Comparison of ENCODE assay signal across 34 cellular contexts in the genomic region with DNA sequence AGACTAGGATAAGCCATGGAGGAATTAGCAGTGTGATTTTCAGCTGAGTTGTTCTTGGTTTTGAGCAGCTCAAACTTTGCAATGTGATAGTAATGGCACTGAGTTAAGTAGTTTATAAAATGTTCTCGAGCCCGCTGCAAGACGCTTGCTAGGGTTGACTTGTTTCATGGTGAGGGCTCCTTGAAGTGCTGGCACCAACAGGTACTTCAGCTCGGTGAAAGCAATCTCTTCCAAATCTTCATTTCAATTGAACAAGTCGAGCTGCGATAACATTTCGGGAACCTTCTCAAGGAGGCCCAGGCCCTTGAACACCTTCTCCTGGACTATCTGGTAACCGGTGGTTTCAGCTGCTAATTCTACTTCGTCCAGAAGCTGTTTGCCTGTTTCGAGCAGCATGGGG.
"Had no signal": no experiment of that assay in that cellular context is flagged by ENCODE, and none has a peak within 500 bp of the region (broad histone marks: within the 10 kb centered on the region; RNA-seq: fewer than 3 reads in every experiment).

No MANE protein-coding gene starts in this region.

- ATAC-seq: activated CD8-positive, alpha-beta T cell treated with anti-CD3 and anti-CD28 coated beads for 36 hours; activated naive CD4-positive, alpha-beta T cell treated with anti-CD3 and anti-CD28 coated beads, Interleukin-2, amount 50 U/mL, for 72 hours; activated T-cell treated with anti-CD3 and anti-CD28 coated beads, Interleukin-2, amount 50 U/mL, for 4 hours; activated T-cell treated with anti-CD3 and anti-CD28 coated beads, Interleukin-2, amount 50 U/mL, for 72 hours; activated T-helper 17 cell treated with anti-CD3 and anti-CD28 coated beads, Interleukin-2, amount 50 U/mL, for 72 hours; body of pancreas had no signal

- H3K4me1 ChIP-seq: adrenal gland, body of pancreas, breast epithelium had no signal

- H3K9me3 ChIP-seq: adrenal gland, body of pancreas, breast epithelium had no signal

- H3K4me3 ChIP-seq: adrenal gland, body of pancreas, breast epithelium had no signal

- H3K36me3 ChIP-seq: adrenal gland, brain microvascular endothelial cell, breast epithelium had no signal

- H3K27ac ChIP-seq: adrenal gland, body of pancreas, brain microvascular endothelial cell, breast epithelium, VCaP had no signal

- H3K27me3 ChIP-seq: adrenal gland, body of pancreas, brain microvascular endothelial cell, breast epithelium had no signal

- DNase-seq: activated B cell treated with CpG ODN at 0.5 μM for 24 hours; activated CD4-positive, alpha-beta memory T cell treated with anti-CD3 and anti-CD28 coated beads for 36 hours; activated CD4-positive, alpha-beta T cell treated with anti-CD3 and anti-CD28 coated beads for 4 hours; activated CD4-positive, alpha-beta T cell treated with anti-CD3 and anti-CD28 coated beads, Interleukin-2, amount 10 ng/mL, durations not matched to agents 24 days and 14 days; activated CD4-positive, alpha-beta T cell treated with anti-CD3 and anti-CD28 coated beads, Interleukin-2, amount 50 U/mL, for 1 hour; activated CD4-positive, alpha-beta T cell treated with anti-CD3 and anti-CD28 coated beads, Interleukin-2, amount 50 U/mL, for 4 hours; activated CD4-positive, CD25-positive, alpha-beta regulatory T cell treated with anti-CD3 and anti-CD28 coated beads, Interleukin-2, amount 50 U/mL, for 72 hours; activated CD8-positive, alpha-beta memory T cell treated with anti-CD3 and anti-CD28 coated beads, Interleukin-2, amount 50 U/mL, for 4 hours; activated CD8-positive, alpha-beta T cell treated with anti-CD3 and anti-CD28 coated beads for 36 hours; activated effector memory CD4-positive, alpha-beta T cell treated with anti-CD3 and anti-CD28 coated beads, Interleukin-2, amount 50 U/mL, for 16 hours; activated gamma-delta T cell treated with Interleukin-2 at 50 U/mL for 16 hours; activated naive CD4-positive, alpha-beta T cell; activated naive CD4-positive, alpha-beta T cell treated with anti-CD3 and anti-CD28 coated beads for 36 hours; activated naive CD4-positive, alpha-beta T cell treated with anti-CD3 and anti-CD28 coated beads, Interleukin-2, amount 50 U/mL, for 16 hours; activated naive CD8-positive, alpha-beta T cell treated with anti-CD3 and anti-CD28 coated beads for 36 hours; activated T-cell treated with anti-CD3 and anti-CD28 coated beads for 4 hours; activated T-cell treated with anti-CD3 and anti-CD28 coated beads, Interleukin-2, amount 50 U/mL, for 1 hour; activated T-cell treated with anti-CD3 and anti-CD28 coated beads, Interleukin-2, amount 50 U/mL, for 4 hours; activated T-cell treated with anti-CD3 and anti-CD28 coated beads, Interleukin-2, amount 50 U/mL, for 72 hours; adrenal gland; amniotic stem cell; aorta; body of pancreas; brain microvascular endothelial cell; central memory CD4-positive, alpha-beta T cell; T-helper 2 cell; T-helper 9 cell had no signal

- FAIRE-seq: astrocyte, colon, TTC549 had no signal
